Comparison of ENCODE assay signal across 8 cellular contexts in the genomic region with DNA sequence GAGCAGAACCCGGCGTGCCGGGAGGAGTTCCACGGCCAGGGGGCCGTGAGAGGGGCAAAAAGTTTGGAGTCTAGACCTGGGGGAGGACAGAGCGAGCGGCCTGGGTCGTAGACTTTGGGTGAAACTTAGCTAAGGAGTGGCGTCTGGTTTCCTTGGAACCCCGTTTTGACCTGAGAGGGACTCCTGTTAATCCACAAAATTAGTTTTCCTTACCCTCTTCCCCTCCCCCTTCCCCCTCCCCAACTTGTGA. TPM values are rescaled to one million over a fixed set of nuclear protein-coding genes. Genes with fewer than 3 reads are reported as not detected.
DNase-seq lines count a peak whose midpoint lies in the region; ATAC-seq and TF ChIP-seq lines count a peak whose summit lies in the region.

No MANE protein-coding gene starts in this region.

- H3K4me3 Mint-ChIP-seq in activated CD4-positive, alpha-beta T cell treated with anti-CD3 and anti-CD28 coated beads, Interleukin-2, amount 10 ng/mL, durations not matched to agents 24 days and 14 days: peak overlapping the region; percentile 93
- peak overlapping the region; percentile 96 for H3K4me3 Mint-ChIP-seq in activated B cell treated with CpG ODN at 0.5 μM for 24 hours
- H3K4me3 Mint-ChIP-seq in stimulated activated naive B cell treated with anti-CD40 and anti-IgM and Interleukin-4, amounts not matched to agents 10 μg/mL and 1 μg/mL and 100 μg/mL, for 72 hours: peak overlapping the region; percentile 90 to 98

- peaks cover 82% of the 10 kb centered on the region for H3K79me2 ChIP-seq in hepatocyte

- peak overlapping the region; percentile 85 for H3K27ac Mint-ChIP-seq in activated CD4-positive, alpha-beta T cell treated with anti-CD3 and anti-CD28 coated beads, Interleukin-2, amount 10 ng/mL, durations not matched to agents 24 days and 14 days
- peak overlapping the region; percentile 80 for H3K27ac Mint-ChIP-seq in activated B cell treated with CpG ODN at 0.5 μM for 24 hours
- peak overlapping the region; percentile 93 for H3K27ac Mint-ChIP-seq in stimulated activated naive B cell treated with anti-CD40 and anti-IgM and Interleukin-4, amounts not matched to agents 10 μg/mL and 1 μg/mL and 100 μg/mL, for 72 hours

- no peaks in the 10 kb centered on the region for H3K9me3 Mint-ChIP-seq in activated CD4-positive, alpha-beta T cell treated with anti-CD3 and anti-CD28 coated beads, Interleukin-2, amount 10 ng/mL, durations not matched to agents 24 days and 14 days
- H3K9me3 Mint-ChIP-seq in activated B cell treated with CpG ODN at 0.5 μM for 24 hours: no peaks in the 10 kb centered on the region
- no peaks in the 10 kb centered on the region for H3K9me3 Mint-ChIP-seq in stimulated activated naive B cell treated with anti-CD40 and anti-IgM and Interleukin-4, amounts not matched to agents 10 μg/mL and 1 μg/mL and 100 μg/mL, for 72 hours

- peak overlapping the region; percentile 61 for H3K4me3 ChIP-seq in hepatocyte

- no peaks in the 10 kb centered on the region for H3K9me2 ChIP-seq in hepatocyte (replicated peaks; ENCODE audit: insufficient read depth)

- DNase-seq in activated CD4-positive, alpha-beta T cell treated with anti-CD3 and anti-CD28 coated beads, Interleukin-2, amount 10 ng/mL, durations not matched to agents 24 days and 14 days: no peak
- no peak for DNase-seq in activated CD4-positive, alpha-beta T cell treated with anti-CD3 and anti-CD28 coated beads for 4 hours
- no peak for DNase-seq in activated B cell treated with CpG ODN at 0.5 μM for 24 hours
- DNase-seq in hepatocyte (ENCODE audit: low spot score): no peak
- no peak for DNase-seq in stimulated activated naive B cell treated with anti-CD40 and anti-IgM and Interleukin-4, amounts not matched to agents 10 μg/mL and 1 μg/mL and 100 μg/mL, for 72 hours
- no peak for DNase-seq in stimulated activated CD4-positive, alpha-beta T cell treated with anti-CD3 and anti-CD28 coated beads, Interleukin-2, amount 100 ng/mL, for 24 hours

- WGBS in hepatocyte (ENCODE audit: low lambda C conversion rate, missing lambda C conversion rate): under 1% methylated on average over 10 of the region's 10 CpGs

- no peaks in the 10 kb centered on the region for H3K36me3 ChIP-seq in hepatocyte (replicated peaks; ENCODE audit: insufficient read depth, low read depth)

- H4K20me1 ChIP-seq in hepatocyte (ENCODE audit: insufficient read depth, poor library complexity, severe bottlenecking): peaks cover 37% of the 10 kb centered on the region

- CTCF ChIA-PET in activated B cell treated with CpG ODN at 0.5 μM for 24 hours (lab: Charles Lee): interaction anchor here (0.8 to 7.6 kb wide), 6 partner anchors 48 to 204 kb away, joined by 3 to 72 read pairs (median 3); no protein-coding TSS in a partner anchor

- H3K36me3 Mint-ChIP-seq in activated CD4-positive, alpha-beta T cell treated with anti-CD3 and anti-CD28 coated beads, Interleukin-2, amount 10 ng/mL, durations not matched to agents 24 days and 14 days (ENCODE audit: low read depth): peaks cover 10% of the 10 kb centered on the region
- H3K36me3 Mint-ChIP-seq in activated B cell treated with CpG ODN at 0.5 μM for 24 hours (ENCODE audit: low read depth): peaks cover 16% of the 10 kb centered on the region
- peaks cover 0 to 5% of the 10 kb centered on the region in 2 donors for H3K36me3 Mint-ChIP-seq in stimulated activated naive B cell treated with anti-CD40 and anti-IgM and Interleukin-4, amounts not matched to agents 10 μg/mL and 1 μg/mL and 100 μg/mL, for 72 hours

- POLR2A ChIA-PET in activated B cell treated with CpG ODN at 0.5 μM for 24 hours (lab: Charles Lee): interaction anchor here (0.6 to 2.1 kb wide), 9 partner anchors 26 to 557 kb away, joined by 3 to 23 read pairs (median 6); a partner anchor contains a TSS

- peak overlapping the region; percentile 82 for H3K4me2 ChIP-seq in hepatocyte

- TF ChIP-seq CTCF in activated B cell treated with CpG ODN at 0.5 μM for 24 hours (IDR thresholded peaks at IDR 0.05): no peak
- TF ChIP-seq CTCF in hepatocyte (IDR thresholded peaks at IDR 0.05; ENCODE audit: poor library complexity): no peak

- peak overlapping the region; percentile 90 for H3K27ac ChIP-seq in hepatocyte

- no peaks in the 10 kb centered on the region for H3K9me3 ChIP-seq in hepatocyte (ENCODE audit: low read depth)

- intact Hi-C loops in activated CD4-positive, alpha-beta T cell treated with anti-CD3 and anti-CD28 coated beads, Interleukin-2, amount 10 ng/mL, durations not matched to agents 24 days and 14 days (cut with micrococcal nuclease): loop anchor here (1.0 to 10.0 kb wide), 7 partner anchors 51 to 495 kb away; a partner anchor contains a TSS
- intact Hi-C loops in activated B cell treated with CpG ODN at 0.5 μM for 24 hours (cut with micrococcal nuclease): loop anchor here (1.0 to 10.0 kb wide), 10 partner anchors 51 to 1413 kb away; a partner anchor contains a TSS

- H3K4me1 Mint-ChIP-seq in activated CD4-positive, alpha-beta T cell treated with anti-CD3 and anti-CD28 coated beads, Interleukin-2, amount 10 ng/mL, durations not matched to agents 24 days and 14 days: peaks cover 24% of the 10 kb centered on the region
- H3K4me1 Mint-ChIP-seq in activated B cell treated with CpG ODN at 0.5 μM for 24 hours: peaks cover 33% of the 10 kb centered on the region
- peaks cover 16 to 29% of the 10 kb centered on the region in 2 donors for H3K4me1 Mint-ChIP-seq in stimulated activated naive B cell treated with anti-CD40 and anti-IgM and Interleukin-4, amounts not matched to agents 10 μg/mL and 1 μg/mL and 100 μg/mL, for 72 hours

- peak; percentile 15 for ATAC-seq in activated B cell treated with CpG ODN at 0.5 μM for 24 hours (ENCODE audit: low read depth)
- peak; percentile 20 to 26 for ATAC-seq in stimulated activated naive B cell treated with anti-CD40 and anti-IgM and Interleukin-4, amounts not matched to agents 10 μg/mL and 1 μg/mL and 100 μg/mL, for 72 hours (replicated peaks)
- ATAC-seq in GM21528 (IDR thresholded peaks at IDR 0.05; ENCODE audit: low FRiP score, unreplicated experiment): no peak
- ATAC-seq in GM19351 (IDR thresholded peaks at IDR 0.05; ENCODE audit: unreplicated experiment): no peak

- no peaks in the 10 kb centered on the region for H3K27me3 Mint-ChIP-seq in activated CD4-positive, alpha-beta T cell treated with anti-CD3 and anti-CD28 coated beads, Interleukin-2, amount 10 ng/mL, durations not matched to agents 24 days and 14 days
- no peaks in the 10 kb centered on the region for H3K27me3 Mint-ChIP-seq in activated B cell treated with CpG ODN at 0.5 μM for 24 hours
- no peaks in the 10 kb centered on the region for H3K27me3 Mint-ChIP-seq in stimulated activated naive B cell treated with anti-CD40 and anti-IgM and Interleukin-4, amounts not matched to agents 10 μg/mL and 1 μg/mL and 100 μg/mL, for 72 hours

- H3K4me1 ChIP-seq in hepatocyte (ENCODE audit: insufficient read depth): peaks cover 7% of the 10 kb centered on the region

- no peaks in the 10 kb centered on the region for H3K27me3 ChIP-seq in hepatocyte

- peak overlapping the region; percentile 88 for H2AFZ ChIP-seq in hepatocyte

RNA-seq across cellular contexts. Expression of a gene that starts 0.6 kb away (rescaled TPM):
- 22.0 and 24.7 TPM in 2 replicates for total RNA-seq in activated CD4-positive, alpha-beta T cell treated with anti-CD3 and anti-CD28 coated beads, Interleukin-2, amount 10 ng/mL, durations not matched to agents 24 days and 14 days
- total RNA-seq in activated B cell treated with CpG ODN at 0.5 μM for 24 hours (21.6 and 26.5 TPM in 2 replicates), hepatocyte (35.8 and 36.4 TPM in 2 replicates)
- polyA plus RNA-seq in hepatocyte: 62.2 and 62.5 TPM in 2 replicates

RNA-seq across cellular contexts. Expression of a gene that starts 0.7 kb away (rescaled TPM):
- 2.2 and 2.5 TPM in 2 replicates for total RNA-seq in activated CD4-positive, alpha-beta T cell treated with anti-CD3 and anti-CD28 coated beads, Interleukin-2, amount 10 ng/mL, durations not matched to agents 24 days and 14 days
- 2.2 and 2.5 TPM in 2 replicates for total RNA-seq in activated B cell treated with CpG ODN at 0.5 μM for 24 hours
- total RNA-seq in hepatocyte: 4.1 and 4.9 TPM in 2 replicates
- 3.8 and 4.0 TPM in 2 replicates for polyA plus RNA-seq in hepatocyte

Comparison
In these comparisons a context has a peak if more than half of its experiments do, and no peak if none do; other contexts are left out.
1. ATAC-seq: peak in activated B cell treated with CpG ODN at 0.5 μM for 24 hours (single experiment) and stimulated activated naive B cell treated with anti-CD40 and anti-IgM and Interleukin-4, amounts not matched to agents 10 μg/mL and 1 μg/mL and 100 μg/mL, for 72 hours (2 of 2); none in GM21528 (single experiment) and GM19351 (single experiment).
2. Peak in every context shown above with its lines, with median percentiles within 50 percentile points of each other: H3K27ac Mint-ChIP-seq and H3K4me3 Mint-ChIP-seq.